In genomic region chr12:49186307-49186706, GRCh38 we compare ENCODE assay signal across 8 cellular contexts. TPM values are rescaled to one million over a fixed set of nuclear protein-coding genes. Genes with fewer than 3 reads are reported as not detected.
A peak's percentile ranks its signal among the peaks of the same experiment; 100 is the strongest.
DNase-seq lines count a peak whose midpoint lies in the region; ATAC-seq and TF ChIP-seq lines count a peak whose summit lies in the region.
"Not testable (repeated sequence)": the region's sequence is repeated elsewhere in the genome, so short reads cannot be mapped to it uniquely, and the experiment has no call there.

No MANE protein-coding gene starts in this region.

- peak overlapping the region; percentile 24 to 53 (median 34) for H3K4me3 Mint-ChIP-seq in T-cell
- H3K4me3 Mint-ChIP-seq in activated naive CD8-positive, alpha-beta T cell, result peak overlapping the region; percentile 20
- not testable (repeated sequence) for H3K4me3 Mint-ChIP-seq in central memory CD8-positive, alpha-beta T cell

- POLR2A ChIA-PET in T-cell (lab: Charles Lee), result not testable (repeated sequence)

- TF ChIP-seq CTCF in fibroblast of mammary gland (conservative IDR thresholded peaks at IDR 0.05; ENCODE audit: control insufficient read depth, insufficient read depth, low read depth, low read length); neutrophil (IDR thresholded peaks at IDR 0.05); suprapubic skin (IDR thresholded peaks at IDR 0.05): not testable (repeated sequence)

- TF ChIP-seq POLR2A in suprapubic skin (IDR thresholded peaks at IDR 0.05), result not testable (repeated sequence)

- not testable (repeated sequence) for ATAC-seq in T-cell (replicated peaks in 1 of 4); central memory CD8-positive, alpha-beta T cell (replicated peaks; ENCODE audit: extremely low read depth, poor library complexity, severe bottlenecking)

- 69% methylated on average over 11 of the region's 11 CpGs for WGBS in suprapubic skin

- TF ChIP-seq EP300 in suprapubic skin (IDR thresholded peaks at IDR 0.05), result not testable (repeated sequence)

- H3K27me3 Mint-ChIP-seq in T-cell; activated naive CD8-positive, alpha-beta T cell; central memory CD8-positive, alpha-beta T cell: not testable (repeated sequence)

- not testable (repeated sequence) for H3K9me3 Mint-ChIP-seq in T-cell; activated naive CD8-positive, alpha-beta T cell (ENCODE audit: low read depth); central memory CD8-positive, alpha-beta T cell

- peak overlapping the region; percentile 39 to 49 for H3K27ac Mint-ChIP-seq in T-cell
- peak overlapping the region; percentile 22 for H3K27ac Mint-ChIP-seq in activated naive CD8-positive, alpha-beta T cell
- peak overlapping the region; percentile 38 for H3K27ac Mint-ChIP-seq in central memory CD8-positive, alpha-beta T cell (ENCODE audit: low read depth)

- peaks cover 27% of the 10 kb centered on the region for H4K20me1 ChIP-seq in BLaER1

- H3K9me3 ChIP-seq in BLaER1, neutrophil, suprapubic skin: not testable (repeated sequence)

- H3K4me3 ChIP-seq in BLaER1, result not testable (repeated sequence)
- H3K4me3 ChIP-seq in fibroblast of mammary gland (ENCODE audit: control insufficient read depth, low read depth, low read length) (peak overlapping the region; percentile 79), neutrophil (ENCODE audit: low read depth in 1 of 2, low read length in 1 of 2) (peak overlapping the region in 1 of 2 experiments; percentile 83), suprapubic skin (peak overlapping the region; percentile 95)

- H3K9ac ChIP-seq in BLaER1, result not testable (repeated sequence)

- peak overlapping the region; percentile 82; the same call in 1 of the 2 replicates for H3K4me2 ChIP-seq in BLaER1

- DNase-seq in T-cell; central memory CD8-positive, alpha-beta T cell (ENCODE audit: low spot score in 2 of 2); fibroblast of mammary gland (ENCODE audit: low read depth): not testable (repeated sequence)
- DNase-seq in mesenteric fat pad (ENCODE audit: low spot score), result peak; percentile 43
- peak in 1 of 2 donors; percentile 61 for DNase-seq in suprapubic skin (ENCODE audit: low spot score in 2 of 2)

- H3K4me1 Mint-ChIP-seq in T-cell, result peaks cover 26 to 30% (median 29%) of the 10 kb centered on the region in 3 donors
- H3K4me1 Mint-ChIP-seq in activated naive CD8-positive, alpha-beta T cell (ENCODE audit: low read depth), result peaks cover 27% of the 10 kb centered on the region
- H3K4me1 Mint-ChIP-seq in central memory CD8-positive, alpha-beta T cell, result peaks cover 22% of the 10 kb centered on the region

- H3K27me3 ChIP-seq in BLaER1, neutrophil, suprapubic skin: not testable (repeated sequence)

- peaks cover 30% of the 10 kb centered on the region for H3K36me3 Mint-ChIP-seq in T-cell
- H3K36me3 Mint-ChIP-seq in activated naive CD8-positive, alpha-beta T cell, result not testable (repeated sequence)
- H3K36me3 Mint-ChIP-seq in central memory CD8-positive, alpha-beta T cell (ENCODE audit: insufficient read depth), result peaks cover 58% of the 10 kb centered on the region

- H3K4me1 ChIP-seq in BLaER1, result peaks cover 25% of the 10 kb centered on the region
- H3K4me1 ChIP-seq in neutrophil (ENCODE audit: control insufficient read depth in 1 of 2, insufficient read depth in 1 of 2, low read depth in 1 of 2, low read length in 1 of 2), result peaks cover 33 to 37% of the 10 kb centered on the region in 2 experiments
- H3K4me1 ChIP-seq in suprapubic skin, result peaks cover 28% of the 10 kb centered on the region

- CTCF ChIA-PET in T-cell (lab: Charles Lee), result interaction anchor here in 1 of 2 donors (0.7 kb wide), 1 partner anchor 80 kb away, joined by 4 read pairs; no protein-coding TSS in a partner anchor

- H3K36me3 ChIP-seq in BLaER1 (peaks cover 34% of the 10 kb centered on the region), neutrophil (peaks cover 41% of the 10 kb centered on the region), suprapubic skin (peaks cover 28% of the 10 kb centered on the region)

- H3K27ac ChIP-seq in BLaER1, suprapubic skin: not testable (repeated sequence)
- peak overlapping the region; percentile 6 for H3K27ac ChIP-seq in neutrophil

RNA-seq across cellular contexts. Expression of gene TUBA1A, which starts 2.6 kb away (rescaled TPM):
- 100 to 1,000 TPM in 3 of 5 donors, 10 to 100 TPM in 2; 89.3 to 310 (median 100) TPM for total RNA-seq in T-cell
- 121 TPM for total RNA-seq in mesenteric fat pad
- total RNA-seq in suprapubic skin, result 100 to 1,000 TPM in 3 of 4 donors, 10 to 100 TPM in 1; 70.0 to 251 (median 181) TPM

RNA-seq across cellular contexts. Expression of gene TUBA1B, which starts 55.1 kb away (rescaled TPM):
- total RNA-seq in T-cell (100 to 1,000 TPM; 167 to 232 (median 205) TPM), mesenteric fat pad (737 TPM), suprapubic skin (100 to 1,000 TPM; 240 to 523 (median 441) TPM)
